8 cellular contexts compared by ENCODE assay signal in the genomic region with DNA sequence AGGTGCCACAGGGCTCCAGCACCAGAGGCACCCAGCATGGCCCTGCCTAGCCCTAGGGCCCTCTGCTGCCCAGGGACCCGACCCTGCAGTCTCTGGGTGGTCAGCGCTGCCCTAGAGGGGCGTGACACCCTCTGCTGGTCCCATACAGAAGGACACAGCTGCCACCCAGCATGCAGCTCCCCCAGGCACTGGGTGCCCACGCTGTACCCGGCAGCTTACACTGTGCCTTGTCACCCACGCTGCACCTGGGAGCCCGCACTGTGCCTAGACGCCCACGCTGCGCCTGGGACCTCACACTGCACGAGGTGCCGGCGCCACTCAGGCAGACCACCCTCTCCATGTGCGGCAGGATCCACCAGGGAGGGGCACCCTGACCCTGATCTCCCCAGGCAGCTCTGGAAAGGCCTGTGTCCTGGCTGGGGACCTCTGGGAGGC. TPM values are rescaled to one million over a fixed set of nuclear protein-coding genes. Genes with fewer than 3 reads are reported as not detected.
DNase-seq lines count a peak whose midpoint lies in the region; ATAC-seq and TF ChIP-seq lines count a peak whose summit lies in the region.

No MANE protein-coding gene starts in this region.

- CTCF ChIA-PET in HCT116 (lab: Charles Lee) = interaction anchor here (0.9 kb wide), 1 partner anchor 91 kb away, joined by 3 read pairs; no protein-coding TSS in a partner anchor

- no peaks in the 10 kb centered on the region for H4K20me1 ChIP-seq in HCT116 (ENCODE audit: insufficient read depth)

- in situ Hi-C loops in KBM-7 (cut with MboI; ENCODE audit: low pct_unique_long_range_greater_than_20kb, low sequenced_read_pairs) = loop anchor here (10.0 kb wide), 2 partner anchors 67 to 183 kb away; no protein-coding TSS in a partner anchor

- H3K9me2 ChIP-seq in HCT116 (ENCODE audit: insufficient read depth) = no peaks in the 10 kb centered on the region

- H3K9me3 ChIP-seq in HCT116 (ENCODE audit: control insufficient read depth in 1 of 2, insufficient read depth in 1 of 2, low read depth in 1 of 2, low read length in 2 of 2) = no peaks in the 10 kb centered on the region

- intact Hi-C loops in HCT116 (cut with micrococcal nuclease) (loop anchor here (2.0 kb wide), 1 partner anchor 229 kb away; no protein-coding TSS in a partner anchor), left cardiac atrium (cut with DNase I) (loop anchor here (2.0 kb wide), 2 partner anchors 61 to 229 kb away; no protein-coding TSS in a partner anchor)

- TF ChIP-seq RAD21 in HCT116 (IDR thresholded peaks at IDR 0.05; ENCODE audit: low read depth) = peak; percentile 61

- no peak for ATAC-seq in HCT116
- peak; percentile 8 to 13 for ATAC-seq in left cardiac atrium
- ATAC-seq in GM21737 (IDR thresholded peaks at IDR 0.05; ENCODE audit: unreplicated experiment) = no peak

- RAD21 ChIA-PET in HCT116 (lab: Charles Lee; ENCODE audit: low non-redundant PET in 1 of 2, low total read pairs in 2 of 2, uncharacterized antibody in 2 of 2, unreplicated experiment in 2 of 2) = no interaction called here

- H3K36me3 ChIP-seq in HCT116 (ENCODE audit: control insufficient read depth in 1 of 2, insufficient read depth in 2 of 2, low read length in 2 of 2) = no peaks in the 10 kb centered on the region

- H3K9ac ChIP-seq in HCT116 (ENCODE audit: low read length) = no peak overlapping the region

- H3K79me2 ChIP-seq in HCT116 (ENCODE audit: insufficient read depth, low read length) = peaks cover under 1% of the 10 kb centered on the region; the same call in 1 of the 2 replicates

- no peak overlapping the region for H3K4me3 ChIP-seq in HCT116 (replicated peaks in 1 of 2; ENCODE audit: low read depth in 1 of 2, low read length in 2 of 2)

- no peaks in the 10 kb centered on the region for H3K27me3 ChIP-seq in HCT116 (ENCODE audit: insufficient read depth, low read length)

- H2AFZ ChIP-seq in HCT116 (ENCODE audit: low read depth, low read length, poor library complexity, severe bottlenecking) = no peak overlapping the region

- BruUV-seq in HCT116 (replicated peaks; lab: Mats Ljungman, UMichigan) = no TSS peak

- peak overlapping the region; percentile 51; the same call in 1 of the 2 replicates for H3K27ac ChIP-seq in HCT116 (ENCODE audit: low read depth, low read length)

- POLR2A ChIA-PET in HCT116 (lab: Charles Lee) = no interaction called here

- TF ChIP-seq CTCF in HCT116 (IDR thresholded peaks at IDR 0.05 in 2 of 3, conservative IDR thresholded peaks at IDR 0.05 in 1 of 3; ENCODE audit: borderline replicate concordance in 1 of 3, insufficient read depth in 1 of 3, low read depth in 2 of 3, low read length in 2 of 3) = peak in 1 of 3 experiments; percentile 77; a peak in 1 of 6 replicates

- DNase-seq in HCT116 (ENCODE audit: low read depth, low spot score) (no peak), UCSD-AML1 (lab: John Stamatoyannopoulos, UW; ENCODE audit: unreplicated experiment) (peak; percentile 43), left cardiac atrium (no peak), GF-D8 (lab: John Stamatoyannopoulos, UW) (no peak), KBM-7 (no peak), NCI-H510A treated with DMSO at 0.1 percent for 48 hours (lab: John Stamatoyannopoulos, UW) (no peak)
- DNase-seq in stimulated activated CD4-positive, alpha-beta T cell treated with anti-CD3 and anti-CD28 coated beads, Interleukin-4, amount 100 ng/mL, for 4 hours = peak; percentile 40 to 78

- TF ChIP-seq POLR2A in HCT116 (IDR thresholded peaks at IDR 0.05; ENCODE audit: borderline replicate concordance, extremely low read depth, insufficient read depth, insufficient read length) = no peak

- H3K4me2 ChIP-seq in HCT116 (ENCODE audit: low read length) = 0 out of 2 replicates have a peak overlapping the region, but pooled peaks have one; percentile 50

- peaks cover 21 to 27% of the 10 kb centered on the region in 2 experiments for H3K4me1 ChIP-seq in HCT116 (ENCODE audit: control insufficient read depth in 1 of 2, insufficient read depth in 2 of 2, low read length in 2 of 2)

TF ChIP-seq in HCT116, 20 proteins besides CTCF, POLR2A, EP300 and RAD21:
- TF ChIP-seq CEBPB (IDR thresholded peaks at IDR 0.05; ENCODE audit: low read depth) (no peak), ZNF274 (IDR thresholded peaks at IDR 0.05; ENCODE audit: low read depth, low read length) (no peak), FOSL1 (IDR thresholded peaks at IDR 0.05; ENCODE audit: low read depth) (no peak), EGR1 (IDR thresholded peaks at IDR 0.05; ENCODE audit: low read depth) (no peak), JUND (IDR thresholded peaks at IDR 0.05) (no peak)
- TF ChIP-seq, protein P1, sequence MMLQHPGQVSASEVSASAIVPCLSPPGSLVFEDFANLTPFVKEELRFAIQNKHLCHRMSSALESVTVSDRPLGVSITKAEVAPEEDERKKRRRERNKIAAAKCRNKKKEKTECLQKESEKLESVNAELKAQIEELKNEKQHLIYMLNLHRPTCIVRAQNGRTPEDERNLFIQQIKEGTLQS (IDR thresholded peaks at IDR 0.05) = no peak
- TF ChIP-seq, protein P2, sequence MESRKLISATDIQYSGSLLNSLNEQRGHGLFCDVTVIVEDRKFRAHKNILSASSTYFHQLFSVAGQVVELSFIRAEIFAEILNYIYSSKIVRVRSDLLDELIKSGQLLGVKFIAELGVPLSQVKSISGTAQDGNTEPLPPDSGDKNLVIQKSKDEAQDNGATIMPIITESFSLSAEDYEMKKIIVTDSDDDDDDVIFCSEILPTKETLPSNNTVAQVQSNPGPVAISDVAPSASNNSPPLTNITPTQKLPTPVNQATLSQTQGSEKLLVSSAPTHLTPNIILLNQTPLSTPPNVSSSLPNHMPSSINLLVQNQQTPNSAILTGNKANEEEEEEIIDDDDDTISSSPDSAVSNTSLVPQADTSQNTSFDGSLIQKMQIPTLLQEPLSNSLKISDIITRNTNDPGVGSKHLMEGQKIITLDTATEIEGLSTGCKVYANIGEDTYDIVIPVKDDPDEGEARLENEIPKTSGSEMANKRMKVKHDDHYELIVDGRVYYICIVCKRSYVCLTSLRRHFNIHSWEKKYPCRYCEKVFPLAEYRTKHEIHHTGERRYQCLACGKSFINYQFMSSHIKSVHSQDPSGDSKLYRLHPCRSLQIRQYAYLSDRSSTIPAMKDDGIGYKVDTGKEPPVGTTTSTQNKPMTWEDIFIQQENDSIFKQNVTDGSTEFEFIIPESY (IDR thresholded peaks at IDR 0.05; ENCODE audit: extremely low read depth, insufficient replicate concordance, low read length) = no peak
TF ChIP-seq in HCT116: peak in this region for 0.

RNA-seq across cellular contexts. Expression of a gene that starts 55.2 kb away (rescaled TPM):
- total RNA-seq in HCT116 (2021; ENCODE audit: unreplicated experiment) (13.9 TPM), left cardiac atrium (10 to 100 TPM; 11.8 to 12.7 TPM)
- polyA plus RNA-seq in HCT116 (2012) = 7.3 and 7.9 TPM in 2 replicates

Comparison
In these comparisons a context has a peak if more than half of its experiments do, and no peak if none do; other contexts are left out.
1. ATAC-seq: peak in left cardiac atrium (2 of 2); none in HCT116 (single experiment) and GM21737 (single experiment).
2. DNase-seq: peak in UCSD-AML1 (single experiment) and stimulated activated CD4-positive, alpha-beta T cell treated with anti-CD3 and anti-CD28 coated beads, Interleukin-4, amount 100 ng/mL, for 4 hours (2 of 2); none in HCT116 (single experiment), left cardiac atrium (single experiment), GF-D8 (single experiment), KBM-7 (single experiment) and NCI-H510A treated with DMSO at 0.1 percent for 48 hours (single experiment).